ENCODE assay signal across 17 cellular contexts in the genomic region with DNA sequence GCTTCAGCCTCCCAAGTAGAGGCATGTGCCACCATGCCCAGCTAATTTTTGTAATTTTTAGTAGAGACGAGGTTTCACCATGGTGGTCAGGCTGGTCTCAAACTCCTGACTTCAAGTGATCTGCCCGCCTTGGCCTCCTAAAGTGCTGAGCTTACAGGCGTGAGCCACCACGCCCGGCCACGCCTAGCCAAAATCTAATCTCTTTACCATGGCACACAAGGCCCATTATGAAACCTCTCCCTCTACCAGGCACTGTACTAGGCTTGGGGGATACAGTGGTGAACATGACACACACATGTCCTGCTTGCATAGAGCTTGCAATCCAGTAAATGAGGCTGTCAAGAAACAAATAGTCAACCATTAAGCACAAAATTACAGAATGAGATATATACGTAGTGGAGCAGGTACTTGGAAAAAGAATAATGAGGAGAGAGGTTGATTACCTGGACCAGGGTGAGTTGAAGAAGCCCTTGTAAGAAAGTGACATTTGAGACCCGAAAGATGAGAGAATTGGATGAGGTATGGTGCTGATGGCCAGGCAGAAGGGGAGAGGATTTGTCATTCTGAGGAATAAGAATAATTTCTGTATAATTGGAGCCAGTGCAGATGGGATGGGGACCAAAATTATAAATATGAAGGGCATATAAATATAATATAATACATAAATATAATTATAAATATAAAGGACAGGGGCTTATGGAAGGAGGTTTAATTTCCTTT. TPM values are rescaled to one million over a fixed set of nuclear protein-coding genes. Genes with fewer than 3 reads are reported as not detected.
A peak's percentile ranks its signal among the peaks of the same experiment; 100 is the strongest.
DNase-seq lines count a peak whose midpoint lies in the region; ATAC-seq and TF ChIP-seq lines count a peak whose summit lies in the region.
"Had no signal": no experiment of that assay in that cellular context is flagged by ENCODE, and none has a peak within 500 bp of the region (broad histone marks: within the 10 kb centered on the region; RNA-seq: fewer than 3 reads in every experiment).

No MANE protein-coding gene starts in this region.

- H3K36me3 Mint-ChIP-seq in T-helper 2 cell treated with Interferon-gamma antibody and Interleukin-4, amounts not matched to agents 5 μg/mL and 100 μg/mL, for 36 hours (ENCODE audit: low read depth): peaks cover 5% of the 10 kb centered on the region
- peaks cover 13% of the 10 kb centered on the region for H3K36me3 Mint-ChIP-seq in Calu3 (ENCODE audit: insufficient read depth, unreplicated experiment)
- peaks cover 10% of the 10 kb centered on the region for H3K36me3 Mint-ChIP-seq in activated T-helper 2 cell treated with anti-CD3 and anti-CD28 coated beads, Interferon-gamma antibody, Interleukin-2, Interleukin-4, amounts not matched to agents 10 μg/mL and 5 μg/mL and 100 μg/mL, durations not matched to agents 14 hours and 24 hours and 36 hours (ENCODE audit: low read depth)
- peaks cover 7% of the 10 kb centered on the region for H3K36me3 Mint-ChIP-seq in natural killer cell treated with Interleukin-12 subunit alpha and Interleukin-12 subunit beta and Interleukin-15 and Interleukin-18, amount 100 ng/mL, for 72 hours
- H3K36me3 Mint-ChIP-seq in activated T-helper 1 cell treated with anti-CD3 and anti-CD28 coated beads, Interleukin-12 subunit alpha, Interleukin-12 subunit beta, Interleukin-2, Interleukin-4 antibody, amounts not matched to agents 30 ng/mL and 10 ng/mL and 1 ng/mL, durations not matched to agents 14 hours and 24 hours and 36 hours (ENCODE audit: low read depth): peaks cover 4% of the 10 kb centered on the region
- H3K36me3 Mint-ChIP-seq: IgD-negative memory B cell had no signal

- peaks cover 21% of the 10 kb centered on the region for H3K4me1 Mint-ChIP-seq in T-helper 2 cell treated with Interferon-gamma antibody and Interleukin-4, amounts not matched to agents 5 μg/mL and 100 μg/mL, for 36 hours (ENCODE audit: low read depth)
- H3K4me1 Mint-ChIP-seq in Calu3 (ENCODE audit: low read depth, unreplicated experiment): no peaks in the 10 kb centered on the region
- peaks cover 27% of the 10 kb centered on the region for H3K4me1 Mint-ChIP-seq in activated T-helper 2 cell treated with anti-CD3 and anti-CD28 coated beads, Interferon-gamma antibody, Interleukin-2, Interleukin-4, amounts not matched to agents 10 μg/mL and 5 μg/mL and 100 μg/mL, durations not matched to agents 14 hours and 24 hours and 36 hours (ENCODE audit: low read depth)
- peaks cover 28 to 32% of the 10 kb centered on the region in 2 donors for H3K4me1 Mint-ChIP-seq in natural killer cell treated with Interleukin-12 subunit alpha and Interleukin-12 subunit beta and Interleukin-15 and Interleukin-18, amount 100 ng/mL, for 72 hours (ENCODE audit: low read depth in 2 of 2)
- H3K4me1 Mint-ChIP-seq in activated T-helper 1 cell treated with anti-CD3 and anti-CD28 coated beads, Interleukin-12 subunit alpha, Interleukin-12 subunit beta, Interleukin-2, Interleukin-4 antibody, amounts not matched to agents 30 ng/mL and 10 ng/mL and 1 ng/mL, durations not matched to agents 14 hours and 24 hours and 36 hours (ENCODE audit: low read depth): peaks cover 27% of the 10 kb centered on the region

- intact Hi-C loops in Calu3 (cut with micrococcal nuclease; ENCODE audit: unreplicated experiment): no loop called here
- intact Hi-C loops in activated T-helper 2 cell treated with anti-CD3 and anti-CD28 coated beads, Interferon-gamma antibody, Interleukin-2, Interleukin-4, amounts not matched to agents 10 μg/mL and 5 μg/mL and 100 μg/mL, durations not matched to agents 14 hours and 24 hours and 36 hours (cut with micrococcal nuclease): no loop called here
- intact Hi-C loops in activated T-helper 1 cell treated with anti-CD3 and anti-CD28 coated beads, Interleukin-12 subunit alpha, Interleukin-12 subunit beta, Interleukin-2, Interleukin-4 antibody, amounts not matched to agents 30 ng/mL and 10 ng/mL and 1 ng/mL, durations not matched to agents 14 hours and 24 hours and 36 hours (cut with micrococcal nuclease): no loop called here

- peaks cover 18% of the 10 kb centered on the region for H3K27me3 Mint-ChIP-seq in T-helper 2 cell treated with Interferon-gamma antibody and Interleukin-4, amounts not matched to agents 5 μg/mL and 100 μg/mL, for 36 hours (ENCODE audit: low read depth)
- H3K27me3 Mint-ChIP-seq in Calu3 (ENCODE audit: unreplicated experiment): peaks cover 33% of the 10 kb centered on the region
- H3K27me3 Mint-ChIP-seq in activated T-helper 2 cell treated with anti-CD3 and anti-CD28 coated beads, Interferon-gamma antibody, Interleukin-2, Interleukin-4, amounts not matched to agents 10 μg/mL and 5 μg/mL and 100 μg/mL, durations not matched to agents 14 hours and 24 hours and 36 hours (ENCODE audit: low read depth): peaks cover 18% of the 10 kb centered on the region
- H3K27me3 Mint-ChIP-seq in natural killer cell treated with Interleukin-12 subunit alpha and Interleukin-12 subunit beta and Interleukin-15 and Interleukin-18, amount 100 ng/mL, for 72 hours: peaks cover 21 to 31% of the 10 kb centered on the region in 2 donors
- peaks cover 9% of the 10 kb centered on the region for H3K27me3 Mint-ChIP-seq in activated T-helper 1 cell treated with anti-CD3 and anti-CD28 coated beads, Interleukin-12 subunit alpha, Interleukin-12 subunit beta, Interleukin-2, Interleukin-4 antibody, amounts not matched to agents 30 ng/mL and 10 ng/mL and 1 ng/mL, durations not matched to agents 14 hours and 24 hours and 36 hours (ENCODE audit: insufficient read depth)

- H3K4me3 Mint-ChIP-seq in T-helper 2 cell treated with Interferon-gamma antibody and Interleukin-4, amounts not matched to agents 5 μg/mL and 100 μg/mL, for 36 hours: peak overlapping the region; percentile 33
- peak overlapping the region; percentile 92 for H3K4me3 Mint-ChIP-seq in Calu3 (ENCODE audit: low read depth, unreplicated experiment)
- H3K4me3 Mint-ChIP-seq in activated T-helper 2 cell treated with anti-CD3 and anti-CD28 coated beads, Interferon-gamma antibody, Interleukin-2, Interleukin-4, amounts not matched to agents 10 μg/mL and 5 μg/mL and 100 μg/mL, durations not matched to agents 14 hours and 24 hours and 36 hours (ENCODE audit: low read depth): peak overlapping the region; percentile 3
- peak overlapping the region; percentile 96 for H3K4me3 Mint-ChIP-seq in natural killer cell treated with Interleukin-12 subunit alpha and Interleukin-12 subunit beta and Interleukin-15 and Interleukin-18, amount 100 ng/mL, for 72 hours
- no peak overlapping the region for H3K4me3 Mint-ChIP-seq in activated T-helper 1 cell treated with anti-CD3 and anti-CD28 coated beads, Interleukin-12 subunit alpha, Interleukin-12 subunit beta, Interleukin-2, Interleukin-4 antibody, amounts not matched to agents 30 ng/mL and 10 ng/mL and 1 ng/mL, durations not matched to agents 14 hours and 24 hours and 36 hours

- no TSS peak for BruUV-seq in Calu3 (replicated peaks; lab: Mats Ljungman, UMichigan)

- no peak overlapping the region for H3K27ac Mint-ChIP-seq in T-helper 2 cell treated with Interferon-gamma antibody and Interleukin-4, amounts not matched to agents 5 μg/mL and 100 μg/mL, for 36 hours
- no peak overlapping the region for H3K27ac Mint-ChIP-seq in Calu3 (ENCODE audit: unreplicated experiment)
- no peak overlapping the region for H3K27ac Mint-ChIP-seq in activated T-helper 2 cell treated with anti-CD3 and anti-CD28 coated beads, Interferon-gamma antibody, Interleukin-2, Interleukin-4, amounts not matched to agents 10 μg/mL and 5 μg/mL and 100 μg/mL, durations not matched to agents 14 hours and 24 hours and 36 hours
- H3K27ac Mint-ChIP-seq in natural killer cell treated with Interleukin-12 subunit alpha and Interleukin-12 subunit beta and Interleukin-15 and Interleukin-18, amount 100 ng/mL, for 72 hours: peak overlapping the region in 1 of 2 donors; percentile 94
- H3K27ac Mint-ChIP-seq in activated T-helper 1 cell treated with anti-CD3 and anti-CD28 coated beads, Interleukin-12 subunit alpha, Interleukin-12 subunit beta, Interleukin-2, Interleukin-4 antibody, amounts not matched to agents 30 ng/mL and 10 ng/mL and 1 ng/mL, durations not matched to agents 14 hours and 24 hours and 36 hours: no peak overlapping the region

- H3K9me3 Mint-ChIP-seq in T-helper 2 cell treated with Interferon-gamma antibody and Interleukin-4, amounts not matched to agents 5 μg/mL and 100 μg/mL, for 36 hours: no peaks in the 10 kb centered on the region
- H3K9me3 Mint-ChIP-seq in Calu3 (ENCODE audit: low read depth, unreplicated experiment): no peaks in the 10 kb centered on the region
- H3K9me3 Mint-ChIP-seq in activated T-helper 2 cell treated with anti-CD3 and anti-CD28 coated beads, Interferon-gamma antibody, Interleukin-2, Interleukin-4, amounts not matched to agents 10 μg/mL and 5 μg/mL and 100 μg/mL, durations not matched to agents 14 hours and 24 hours and 36 hours: no peaks in the 10 kb centered on the region
- no peaks in the 10 kb centered on the region for H3K9me3 Mint-ChIP-seq in natural killer cell treated with Interleukin-12 subunit alpha and Interleukin-12 subunit beta and Interleukin-15 and Interleukin-18, amount 100 ng/mL, for 72 hours
- H3K9me3 Mint-ChIP-seq in activated T-helper 1 cell treated with anti-CD3 and anti-CD28 coated beads, Interleukin-12 subunit alpha, Interleukin-12 subunit beta, Interleukin-2, Interleukin-4 antibody, amounts not matched to agents 30 ng/mL and 10 ng/mL and 1 ng/mL, durations not matched to agents 14 hours and 24 hours and 36 hours: no peaks in the 10 kb centered on the region
- H3K9me3 Mint-ChIP-seq: IgD-negative memory B cell had no signal

- no peak for ATAC-seq in natural killer cell treated with Interleukin-12 subunit alpha and Interleukin-12 subunit beta and Interleukin-15 and Interleukin-18, amount 100 ng/mL, for 72 hours

- CTCF ChIA-PET in Calu3 (lab: Charles Lee): no interaction called here

- DNase-seq in T-helper 2 cell treated with Interferon-gamma antibody and Interleukin-4, amounts not matched to agents 5 μg/mL and 100 μg/mL, for 36 hours (ENCODE audit: low spot score): no peak
- DNase-seq in T-helper 2 cell: no peak
- DNase-seq in Calu3: no peak
- no peak for DNase-seq in activated T-helper 2 cell treated with anti-CD3 and anti-CD28 coated beads, Interferon-gamma antibody, Interleukin-2, Interleukin-4, amounts not matched to agents 10 μg/mL and 5 μg/mL and 100 μg/mL, durations not matched to agents 14 hours and 24 hours and 36 hours (ENCODE audit: low spot score)
- DNase-seq in natural killer cell treated with Interleukin-12 subunit alpha and Interleukin-12 subunit beta and Interleukin-15 and Interleukin-18, amount 100 ng/mL, for 72 hours (ENCODE audit: low spot score): no peak
- DNase-seq in activated T-helper 1 cell treated with anti-CD3 and anti-CD28 coated beads, Interleukin-12 subunit alpha, Interleukin-12 subunit beta, Interleukin-2, Interleukin-4 antibody, amounts not matched to agents 30 ng/mL and 10 ng/mL and 1 ng/mL, durations not matched to agents 14 hours and 24 hours and 36 hours (ENCODE audit: low spot score): no peak
- no peak for DNase-seq in GM03348 (ENCODE audit: low spot score)
- no peak for DNase-seq in DMS53 (lab: John Stamatoyannopoulos, UW)
- DNase-seq: 8988T; activated gamma-delta T cell treated with Interleukin-2 at 50 U/mL for 16 hours; DMS79 treated with DMSO at 0.1 percent for 48 hours; NCI-H1930; NCI-H446; NK-92 treated with Interleukin-12 subunit alpha and Interleukin-12 subunit beta, amount 100 ng/mL, for 24 hours; RPMI8226; spleen had no signal

- no peak for TF ChIP-seq CTCF in Calu3 (IDR thresholded peaks at IDR 0.05; ENCODE audit: unreplicated experiment)

RNA-seq across cellular contexts. Expression of a gene that starts 1.2 kb away (rescaled TPM):
- 106 and 113 TPM in 2 replicates for total RNA-seq in Calu3 (2022)
- 100 and 108 TPM in 2 replicates for total RNA-seq in activated T-helper 2 cell treated with anti-CD3 and anti-CD28 coated beads, Interferon-gamma antibody, Interleukin-2, Interleukin-4, amounts not matched to agents 10 μg/mL and 5 μg/mL and 100 μg/mL, durations not matched to agents 14 hours and 24 hours and 36 hours
- total RNA-seq in natural killer cell treated with Interleukin-12 subunit alpha and Interleukin-12 subunit beta and Interleukin-15 and Interleukin-18, amount 100 ng/mL, for 72 hours: 10 to 100 TPM; 80.9 to 95.9 TPM
- total RNA-seq in activated T-helper 1 cell treated with anti-CD3 and anti-CD28 coated beads, Interleukin-12 subunit alpha, Interleukin-12 subunit beta, Interleukin-2, Interleukin-4 antibody, amounts not matched to agents 30 ng/mL and 10 ng/mL and 1 ng/mL, durations not matched to agents 14 hours and 24 hours and 36 hours: 93.5 and 105 TPM in 2 replicates
